7 cellular contexts compared by ENCODE assay signal in genomic region chr4:41935652-41936021, GRCh38. TPM values are rescaled to one million over a fixed set of nuclear protein-coding genes. Genes with fewer than 3 reads are reported as not detected.
DNase-seq lines count a peak whose midpoint lies in the region; ATAC-seq and TF ChIP-seq lines count a peak whose summit lies in the region.

No MANE protein-coding gene starts in this region.

- TF ChIP-seq CTCF in GM13977 (IDR thresholded peaks at IDR 0.05; ENCODE audit: extremely low read depth, insufficient read depth, missing control alignments) = no peak
- no peak for TF ChIP-seq CTCF in RWPE2 (IDR thresholded peaks at IDR 0.05; ENCODE audit: poor library complexity, severe bottlenecking)
- TF ChIP-seq CTCF in transverse colon (IDR thresholded peaks at IDR 0.05) = no peak

- peak overlapping the region; percentile 68 for H3K27ac ChIP-seq in RWPE2 (ENCODE audit: poor library complexity, severe bottlenecking)
- peak overlapping the region; percentile 74 to 80 for H3K27ac ChIP-seq in mucosa of rectum (ENCODE audit: low read depth in 2 of 2, low read length in 2 of 2)
- H3K27ac ChIP-seq in transverse colon = peak overlapping the region; percentile 85 to 94 (median 88)

- H3K36me3 ChIP-seq in RWPE2 (ENCODE audit: low read depth) (peaks cover 43% of the 10 kb centered on the region), mucosa of rectum (ENCODE audit: control insufficient read depth in 2 of 2, insufficient read depth in 2 of 2, low read length in 2 of 2) (peaks cover 5 to 12% of the 10 kb centered on the region in 2 donors), transverse colon (no peaks in the 10 kb centered on the region)

- H3K27me3 ChIP-seq in RWPE2 (ENCODE audit: insufficient read depth, poor library complexity, severe bottlenecking) = no peaks in the 10 kb centered on the region
- H3K27me3 ChIP-seq in mucosa of rectum (ENCODE audit: control insufficient read depth in 2 of 2, insufficient read depth in 2 of 2, low read length in 2 of 2) = no peaks in the 10 kb centered on the region
- no peaks in the 10 kb centered on the region for H3K27me3 ChIP-seq in transverse colon

- TF ChIP-seq POLR2A in transverse colon (IDR thresholded peaks at IDR 0.05) = no peak

- intact Hi-C loops in transverse colon (cut with DNase I; ENCODE audit: low total_unique reads) = no loop called here

- H3K4me3 ChIP-seq in RWPE2 (ENCODE audit: severe bottlenecking) (peak overlapping the region; percentile 82), mucosa of rectum (ENCODE audit: low read length in 2 of 2) (peak overlapping the region; percentile 92 to 99), transverse colon (peak overlapping the region; percentile 87 to 100 (median 98))

- peak overlapping the region; percentile 76 to 80 for H3K9ac ChIP-seq in mucosa of rectum (ENCODE audit: low read depth in 1 of 2, low read length in 2 of 2)

- 2 to 6% methylated on average over 9 to 12 of the region's 12 CpGs for WGBS in transverse colon (ENCODE audit: low coverage in 1 of 2), 2 donors

- no peak for TF ChIP-seq EP300 in transverse colon (IDR thresholded peaks at IDR 0.05; ENCODE audit: low read depth)

- H3K4me1 ChIP-seq in RWPE2 (ENCODE audit: insufficient read depth, poor library complexity, severe bottlenecking) = peaks cover 42% of the 10 kb centered on the region
- H3K4me1 ChIP-seq in mucosa of rectum (ENCODE audit: control insufficient read depth in 2 of 2, insufficient read depth in 2 of 2, low read length in 2 of 2) = peaks cover 9 to 12% of the 10 kb centered on the region in 2 donors
- H3K4me1 ChIP-seq in transverse colon = peaks cover 7 to 32% (median 25%) of the 10 kb centered on the region in 4 donors

- DNase-seq in GM13977 (ENCODE audit: low spot score) (peak; percentile 23), RWPE2 (ENCODE audit: low spot score) (no peak), dermis microvascular lymphatic vessel endothelial cell (ENCODE audit: low read depth in 2 of 2) (peak; percentile 6 to 29), transverse colon (no peak), NCI-H1694 treated with DMSO at 0.1 percent for 48 hours (lab: John Stamatoyannopoulos, UW) (no peak)

- H3K9me3 ChIP-seq in RWPE2 (ENCODE audit: severe bottlenecking) = no peaks in the 10 kb centered on the region
- no peaks in the 10 kb centered on the region for H3K9me3 ChIP-seq in mucosa of rectum (ENCODE audit: control insufficient read depth in 2 of 2, low read length in 2 of 2)
- no peaks in the 10 kb centered on the region for H3K9me3 ChIP-seq in transverse colon

- ATAC-seq in HG02678 (IDR thresholded peaks at IDR 0.05; ENCODE audit: unreplicated experiment) (peak; percentile 2), RWPE2 (ENCODE audit: low read depth) (peak; percentile 2; the same call in 1 of the 3 replicates)

- in situ Hi-C loops in GM13977 (cut with MboI; ENCODE audit: low pct_unique_long_range_greater_than_20kb, low sequenced_read_pairs, unreplicated experiment) (no loop called here), transverse colon (cut with MboI; ENCODE audit: low pct_ligation_motif_present in 1 of 4, low pct_unique_long_range_greater_than_20kb in 1 of 4, low sequenced_read_pairs in 3 of 4) (no loop called here)

RNA-seq across cellular contexts. Expression of gene TMEM33, which starts 0.4 kb away (rescaled TPM):
- total RNA-seq in dermis microvascular lymphatic vessel endothelial cell (36.5 and 49.9 TPM in 2 replicates), transverse colon (10 to 100 TPM; 41.8 to 59.3 (median 54.9) TPM)

RNA-seq across cellular contexts. Expression of gene DCAF4L1, which starts 45.9 kb away (rescaled TPM):
- total RNA-seq in dermis microvascular lymphatic vessel endothelial cell = 0.13 TPM in 2 replicates
- under 1 TPM in 2 of 4 donors, not detected in 2; 0.14 to 0.32 TPM for total RNA-seq in transverse colon

RNA-seq across cellular contexts. Expression of gene SLC30A9, which starts 54.7 kb away (rescaled TPM):
- 36.3 and 44.1 TPM in 2 replicates for total RNA-seq in dermis microvascular lymphatic vessel endothelial cell
- total RNA-seq in transverse colon = 10 to 100 TPM; 42.6 to 59.8 (median 47.9) TPM

Comparison
In these comparisons a context has a peak if more than half of its experiments do, and no peak if none do; other contexts are left out.
1. DNase-seq: peak in GM13977 (single experiment) and dermis microvascular lymphatic vessel endothelial cell (2 of 2); none in RWPE2 (single experiment), transverse colon (single experiment) and NCI-H1694 treated with DMSO at 0.1 percent for 48 hours (single experiment).
2. Peak in every context shown above with its lines, with median percentiles within 50 percentile points of each other: H3K27ac ChIP-seq and H3K4me3 ChIP-seq.